ENCODE assay signal across 15 cellular contexts in genomic region chr7:26694156-26694555, GRCh38.
DNase-seq lines count a peak whose midpoint lies in the region; ATAC-seq, FAIRE-seq and TF ChIP-seq lines count a peak whose summit lies in the region.
"Had no signal": no experiment of that assay in that cellular context is flagged by ENCODE, and none has a peak within 500 bp of the region (broad histone marks: within the 10 kb centered on the region; RNA-seq: fewer than 3 reads in every experiment).

No MANE protein-coding gene starts in this region.

- no peak for TF ChIP-seq RAD21 in K562 (CRISPR knock-in tag; conservative IDR thresholded peaks at IDR 0.05 in 1 of 2, IDR thresholded peaks at IDR 0.05 in 1 of 2)

- POLR2A ChIA-PET in K562 (lab: Yijun Ruan, JAX): interaction anchor here (0.7 kb wide), 1 partner anchor 465 kb away, joined by 3 read pairs; no protein-coding TSS in a partner anchor

- H3K9ac ChIP-seq in mammary epithelial cell (ENCODE audit: insufficient read depth, low read length): no peak overlapping the region
- H3K9ac ChIP-seq in K562 (ENCODE audit: insufficient read depth in 1 of 2, low read depth in 2 of 2, low read length in 2 of 2): no peak overlapping the region

- DNase-seq in mammary epithelial cell (peak; percentile 26), breast epithelium (ENCODE audit: low spot score in 2 of 2) (no peak), NCI-H2171 (lab: John Stamatoyannopoulos, UW) (peak; percentile 70), K562 (ENCODE audit: extremely low read depth in 1 of 4, low spot score in 3 of 4) (no peak), MV-4-11 (lab: John Stamatoyannopoulos, UW) (no peak), ACHN (no peak)
- DNase-seq in stimulated activated CD4-positive, alpha-beta T cell treated with anti-CD3 and anti-CD28 coated beads, Interleukin-2, amount 100 ng/mL, for 24 hours: no peak
- DNase-seq: Calu3; CD4-positive, alpha-beta memory T cell; GF-D8; NCI-H187 treated with DMSO at 0.1 percent for 48 hours; PC-3 had no signal

- in situ Hi-C loops in mammary epithelial cell (cut with MboI; ENCODE audit: low sequenced_read_pairs in 2 of 2) (loop anchor here in 1 of 2 donors (10.0 kb wide), 1 partner anchor 141 kb away; no protein-coding TSS in a partner anchor), K562 (cut with MboI) (no loop called here), ACHN (cut with HindIII; ENCODE audit: low pct_ligation_motif_present, low pct_unique_long_range_greater_than_20kb, low sequenced_read_pairs) (no loop called here)

- FAIRE-seq in K562 (lab: Jason Lieb, UNC): no peak
- FAIRE-seq: GM12892, H1 had no signal

- H3K79me2 ChIP-seq in mammary epithelial cell (ENCODE audit: insufficient read depth, low read length): no peaks in the 10 kb centered on the region
- no peaks in the 10 kb centered on the region for H3K79me2 ChIP-seq in K562 (ENCODE audit: control insufficient read depth, insufficient read depth, low read length)

- H3K36me3 ChIP-seq in mammary epithelial cell (ENCODE audit: insufficient read depth, low read length) (no peaks in the 10 kb centered on the region), breast epithelium (no peaks in the 10 kb centered on the region), K562 (ENCODE audit: control insufficient read depth, insufficient read depth, low read length) (no peaks in the 10 kb centered on the region)
- H3K36me3 ChIP-seq: SJSA1 had no signal

- H2AFZ ChIP-seq in mammary epithelial cell (ENCODE audit: low read depth, low read length): no peak overlapping the region
- H2AFZ ChIP-seq in K562 (ENCODE audit: low read depth, low read length): no peak overlapping the region

- H3K27me3 ChIP-seq in mammary epithelial cell (ENCODE audit: insufficient read depth, low read length) (no peaks in the 10 kb centered on the region), breast epithelium (no peaks in the 10 kb centered on the region), K562 (ENCODE audit: control insufficient read depth in 2 of 2, insufficient read depth in 2 of 2, low read length in 2 of 2) (no peaks in the 10 kb centered on the region)
- H3K27me3 ChIP-seq: SJSA1 had no signal

- H3K9me3 ChIP-seq in mammary epithelial cell (replicated peaks; ENCODE audit: insufficient read depth, low read length) (no peaks in the 10 kb centered on the region), breast epithelium (no peaks in the 10 kb centered on the region), K562 (replicated peaks; ENCODE audit: control insufficient read depth, insufficient read depth, low read depth, low read length) (no peaks in the 10 kb centered on the region)
- H3K9me3 ChIP-seq: SJSA1 had no signal

- TF ChIP-seq POLR2A in breast epithelium (IDR thresholded peaks at IDR 0.05) (no peak), K562 (conservative IDR thresholded peaks at IDR 0.05) (no peak)

- TF ChIP-seq CTCF in mammary epithelial cell (conservative IDR thresholded peaks at IDR 0.05 in 1 of 2, IDR thresholded peaks at IDR 0.05 in 1 of 2; ENCODE audit: extremely low read depth in 1 of 2, insufficient read depth in 1 of 2, low read depth in 1 of 2, low read length in 2 of 2): no peak
- TF ChIP-seq CTCF in breast epithelium (IDR thresholded peaks at IDR 0.05): no peak
- no peak for TF ChIP-seq CTCF in K562 (IDR thresholded peaks at IDR 0.05 in 2 of 3, conservative IDR thresholded peaks at IDR 0.05 in 1 of 3; ENCODE audit: insufficient read depth in 2 of 3, low read depth in 1 of 3, low read length in 3 of 3)

- no TSS peak for BruUV-seq in mammary epithelial cell (replicated peaks; lab: Mats Ljungman, UMichigan)
- BruUV-seq in K562 (replicated peaks; lab: Mats Ljungman, UMichigan): no TSS peak

- CTCF ChIA-PET in mammary epithelial cell (lab: Charles Lee; ENCODE audit: low non-redundant PET): interaction anchor here (0.7 kb wide), 2 partner anchors 447 to 1435 kb away, joined by 4 to 8 read pairs; no protein-coding TSS in a partner anchor
- CTCF ChIA-PET in K562 (lab: Yijun Ruan, JAX; ENCODE audit: low intra/inter-chr PET ratio): no interaction called here

- no peak for TF ChIP-seq EP300 in K562 (IDR thresholded peaks at IDR 0.05; ENCODE audit: low read length)

- ATAC-seq in K562: no peak
- ATAC-seq: PC-3 had no signal

- no peaks in the 10 kb centered on the region for H3K9me1 ChIP-seq in K562 (ENCODE audit: control insufficient read depth, insufficient read depth, low read length)

- H3K27ac ChIP-seq in mammary epithelial cell (ENCODE audit: insufficient read depth, low read depth, low read length): no peak overlapping the region
- H3K27ac ChIP-seq in breast epithelium: no peak overlapping the region
- no peak overlapping the region for H3K27ac ChIP-seq in K562 (ENCODE audit: extremely low read depth, low read depth, low read length)
- H3K27ac ChIP-seq: SJSA1 had no signal

- peaks cover 23% of the 10 kb centered on the region for H3K4me1 ChIP-seq in mammary epithelial cell (ENCODE audit: insufficient read depth, low read length)
- no peaks in the 10 kb centered on the region for H3K4me1 ChIP-seq in breast epithelium
- peaks cover 0 to 4% of the 10 kb centered on the region in 2 experiments; a peak in 2 of 5 replicates for H3K4me1 ChIP-seq in K562 (replicated peaks in 1 of 2; ENCODE audit: control insufficient read depth in 2 of 2, insufficient read depth in 2 of 2, low read length in 2 of 2)
- H3K4me1 ChIP-seq: SJSA1 had no signal

- intact Hi-C loops in mammary epithelial cell (cut with micrococcal nuclease): no loop called here
- intact Hi-C loops in breast epithelium (cut with DNase I; ENCODE audit: low total_unique reads): no loop called here
- intact Hi-C loops in K562 (cut with micrococcal nuclease): no loop called here

- no peak overlapping the region for H3K4me3 ChIP-seq in mammary epithelial cell (replicated peaks in 1 of 3; ENCODE audit: insufficient read depth in 1 of 3, low read depth in 2 of 3, low read length in 3 of 3)
- H3K4me3 ChIP-seq in breast epithelium: no peak overlapping the region
- no peak overlapping the region for H3K4me3 ChIP-seq in K562
- H3K4me3 ChIP-seq: SJSA1 had no signal

- H4K20me1 ChIP-seq in mammary epithelial cell (ENCODE audit: insufficient read depth, low read length) (no peaks in the 10 kb centered on the region), K562 (replicated peaks; ENCODE audit: control insufficient read depth, insufficient read depth, low read length) (no peaks in the 10 kb centered on the region)

- dilution Hi-C loops in mammary epithelial cell (cut with HindIII; ENCODE audit: low sequenced_read_pairs): no loop called here

- no peak overlapping the region for H3K4me2 ChIP-seq in mammary epithelial cell (ENCODE audit: insufficient read depth, low read depth, low read length)
- no peak overlapping the region for H3K4me2 ChIP-seq in K562 (ENCODE audit: insufficient read depth, low read length)

TF ChIP-seq in K562, 482 proteins besides CTCF, POLR2A, EP300 and RAD21:
- TF ChIP-seq MTA1 (IDR thresholded peaks at IDR 0.05; ENCODE audit: borderline replicate concordance) (no peak), ZNF830 (CRISPR knock-in tag; IDR thresholded peaks at IDR 0.05) (no peak), RB1 (IDR thresholded peaks at IDR 0.05; ENCODE audit: low read depth) (no peak), ZNF445 (CRISPR knock-in tag; IDR thresholded peaks at IDR 0.05; ENCODE audit: low read depth) (no peak), RFX1 (IDR thresholded peaks at IDR 0.05) (0 out of 2 replicates have a peak, but pooled peaks have one; percentile 20), STAG1 (CRISPR knock-in tag; IDR thresholded peaks at IDR 0.05; ENCODE audit: borderline replicate concordance) (no peak)

Comparison
In these comparisons a context has a peak if more than half of its experiments do, and no peak if none do; other contexts are left out.
1. DNase-seq: peak in mammary epithelial cell (single experiment) and NCI-H2171 (single experiment); none in breast epithelium (0 of 2), K562 (0 of 4), MV-4-11 (single experiment), ACHN (single experiment) and stimulated activated CD4-positive, alpha-beta T cell treated with anti-CD3 and anti-CD28 coated beads, Interleukin-2, amount 100 ng/mL, for 24 hours (0 of 2).